Comparison of ENCODE assay signal across 2 cellular contexts in the genomic region with DNA sequence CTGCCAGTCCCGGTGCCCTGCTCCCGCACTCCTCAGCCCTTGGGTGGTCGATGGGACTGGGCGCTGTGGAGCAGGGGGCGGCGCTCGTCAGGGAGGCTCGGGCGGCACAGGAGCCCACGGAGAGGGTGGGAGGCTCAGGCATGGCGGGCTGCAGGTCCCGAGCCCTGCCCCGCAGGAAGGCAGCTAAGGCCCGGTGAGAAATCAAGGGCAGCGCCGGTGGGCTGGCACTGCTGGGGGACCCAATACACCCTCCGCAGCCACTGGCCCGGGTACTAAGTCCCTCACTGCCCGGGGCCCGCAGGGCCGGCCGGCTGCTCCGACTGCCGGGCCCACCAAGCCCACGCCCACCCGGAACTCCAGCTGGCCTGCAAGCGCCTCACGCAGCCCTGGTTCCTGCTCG.
DNase-seq lines count a peak whose midpoint lies in the region; TF ChIP-seq lines count a peak whose summit lies in the region.
"Not testable (repeated sequence)": the region's sequence is repeated elsewhere in the genome, so short reads cannot be mapped to it uniquely, and the experiment has no call there.

No MANE protein-coding gene starts in this region.

- TF ChIP-seq POLR2A in testis (IDR thresholded peaks at IDR 0.05): not testable (repeated sequence)

- TF ChIP-seq CTCF in right atrium auricular region (IDR thresholded peaks at IDR 0.05); testis (IDR thresholded peaks at IDR 0.05): not testable (repeated sequence)

- peak; percentile 28 for DNase-seq in right atrium auricular region (ENCODE audit: low spot score)
- DNase-seq in testis: not testable (repeated sequence)

- not testable (repeated sequence) for H3K27ac ChIP-seq in right atrium auricular region, testis

- not testable (repeated sequence) for H3K36me3 ChIP-seq in right atrium auricular region; testis (ENCODE audit: low read depth, missing control alignments)

- H3K4me3 ChIP-seq in right atrium auricular region: not testable (repeated sequence)
- H3K4me3 ChIP-seq in testis: peak overlapping the region; percentile 29 to 31

- H3K27me3 ChIP-seq in right atrium auricular region, testis: not testable (repeated sequence)

- H3K9me3 ChIP-seq in right atrium auricular region, testis: not testable (repeated sequence)

- H3K4me1 ChIP-seq in right atrium auricular region, testis: not testable (repeated sequence)

- intact Hi-C loops in testis (cut with DNase I; ENCODE audit: low total_unique reads): not testable (repeated sequence)

- WGBS in testis, 2 donors: 87% methylated on average over 29 of the region's 29 CpGs; no CpG with 5 or more reads in 1 of the 2 donors
